15 cellular contexts compared by ENCODE assay signal in the genomic region with DNA sequence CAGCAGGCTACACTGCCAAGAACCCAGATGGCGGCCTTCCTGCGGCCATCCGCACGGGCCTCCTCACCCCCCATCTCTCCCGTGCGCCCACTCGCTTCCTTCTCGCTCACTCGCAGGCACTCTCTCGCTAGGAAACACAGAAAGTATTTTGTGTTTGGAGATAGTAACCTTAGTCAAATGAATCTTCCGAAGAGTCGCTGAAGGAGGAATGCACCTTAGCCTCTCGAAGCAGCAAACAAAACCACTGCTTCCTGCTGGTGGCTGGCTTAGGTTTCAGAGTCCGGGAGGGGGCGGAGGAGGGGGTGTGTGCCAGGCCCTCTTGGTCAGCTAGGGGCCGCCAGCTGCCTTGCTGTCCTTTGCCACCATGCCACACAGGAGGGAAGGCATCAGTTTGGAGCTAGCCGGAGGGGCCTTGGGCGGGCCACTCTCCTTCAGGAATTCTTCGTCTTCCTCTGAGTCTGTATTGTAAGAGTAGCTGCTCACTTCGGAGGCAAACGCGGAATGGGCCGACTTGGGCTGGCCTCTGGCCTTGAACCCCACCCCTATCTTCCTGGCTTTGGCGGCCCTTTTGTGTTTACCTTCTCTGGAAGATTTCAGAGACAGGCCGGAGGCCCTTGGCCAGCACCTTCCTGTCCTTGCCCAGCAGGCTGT.
A peak's percentile ranks its signal among the peaks of the same experiment; 100 is the strongest.
DNase-seq lines count a peak whose midpoint lies in the region; ATAC-seq, FAIRE-seq and TF ChIP-seq lines count a peak whose summit lies in the region.
"Had no signal": no experiment of that assay in that cellular context is flagged by ENCODE, and none has a peak within 500 bp of the region (broad histone marks: within the 10 kb centered on the region; RNA-seq: fewer than 3 reads in every experiment).

No MANE protein-coding gene starts in this region.

- no peak for DNase-seq in GM06990 (ENCODE audit: extremely low read depth, insufficient read length)
- DNase-seq in K562 (ENCODE audit: extremely low read depth in 1 of 4, low spot score in 3 of 4), result no peak
- DNase-seq in kidney, result no peak
- DNase-seq in posterior vena cava (ENCODE audit: low spot score), result peak; percentile 81
- no peak for DNase-seq in NCI-H524 treated with DMSO at 0.1 percent for 48 hours (lab: John Stamatoyannopoulos, UW)
- no peak for DNase-seq in SIG-M5 (lab: John Stamatoyannopoulos, UW)
- DNase-seq: DMS53; IMR-90; natural killer cell; NCI-H2081; stimulated activated CD4-positive, alpha-beta T cell treated with anti-CD3 and anti-CD28 coated beads, Interleukin-15, amount 100 ng/mL, for 24 hours; stimulated activated CD8-positive, alpha-beta memory T cell treated with anti-CD3 and anti-CD28 coated beads, Interleukin-4, amount 100 ng/mL, for 48 hours had no signal

- H3K4me3 ChIP-seq in GM06990 (replicated peaks; ENCODE audit: low read depth, low read length), result no peak overlapping the region
- no peak overlapping the region for H3K4me3 ChIP-seq in K562
- H3K4me3 ChIP-seq in kidney (ENCODE audit: low read length in 2 of 2), result peak overlapping the region; percentile 58 to 70
- H3K4me3 ChIP-seq: SK-N-MC had no signal

- H3K9me3 ChIP-seq in K562 (replicated peaks; ENCODE audit: control insufficient read depth, insufficient read depth, low read depth, low read length) (no peaks in the 10 kb centered on the region), kidney (ENCODE audit: control insufficient read depth in 1 of 2, low read length in 2 of 2) (no peaks in the 10 kb centered on the region)

- no TSS peak for BruUV-seq in K562 (replicated peaks; lab: Mats Ljungman, UMichigan)

- intact Hi-C loops in K562 (cut with micrococcal nuclease), result no loop called here
- intact Hi-C loops in kidney (cut with DNase I), result no loop called here
- intact Hi-C loops in posterior vena cava (cut with DNase I), result loop anchor here in 1 of 2 donors (10.0 kb wide), 1 partner anchor 1493 kb away; no protein-coding TSS in a partner anchor

- H3K9ac ChIP-seq in K562 (ENCODE audit: insufficient read depth in 1 of 2, low read depth in 2 of 2, low read length in 2 of 2) (peak overlapping the region in 1 of 2 experiments; percentile 35; a peak in 1 of 4 replicates), kidney (ENCODE audit: low read length in 2 of 2) (peak overlapping the region in 1 of 2 donors; percentile 67)

- no peaks in the 10 kb centered on the region for H4K20me1 ChIP-seq in K562 (replicated peaks; ENCODE audit: control insufficient read depth, insufficient read depth, low read length)

- H3K9me1 ChIP-seq in K562 (ENCODE audit: control insufficient read depth, insufficient read depth, low read length), result peaks cover 2% of the 10 kb centered on the region

- ATAC-seq in K562, result peak; percentile 23; the same call in 2 of the 3 replicates
- no peak for ATAC-seq in HG02678 (IDR thresholded peaks at IDR 0.05; ENCODE audit: unreplicated experiment)
- ATAC-seq in HG03469 (IDR thresholded peaks at IDR 0.05; ENCODE audit: unreplicated experiment), result no peak
- ATAC-seq: natural killer cell had no signal

- POLR2A ChIA-PET in K562 (lab: Yijun Ruan, JAX), result interaction anchor here (0.8 kb wide), 1 partner anchor 10 kb away, joined by 4 read pairs; no protein-coding TSS in a partner anchor

- H3K27me3 ChIP-seq in GM06990 (replicated peaks; ENCODE audit: control insufficient read depth, insufficient read depth, low read length) (no peaks in the 10 kb centered on the region), K562 (ENCODE audit: control insufficient read depth in 2 of 2, insufficient read depth in 2 of 2, low read length in 2 of 2) (peaks cover 30 to 39% of the 10 kb centered on the region in 2 experiments; a peak in 4 of 5 replicates)

- 3% methylated on average over 25 of the region's 25 CpGs for WGBS in K562 (ENCODE audit: insufficient coverage, low coverage, missing lambda C conversion rate)

- no peak overlapping the region for H3K27ac ChIP-seq in K562 (ENCODE audit: extremely low read depth, low read depth, low read length)
- peak overlapping the region; percentile 43 to 75 for H3K27ac ChIP-seq in kidney (ENCODE audit: low read depth in 2 of 2, low read length in 2 of 2)
- H3K27ac ChIP-seq: SK-N-MC had no signal

- TF ChIP-seq EP300 in K562 (IDR thresholded peaks at IDR 0.05; ENCODE audit: low read length), result no peak

- no peak overlapping the region for H3K4me2 ChIP-seq in K562 (ENCODE audit: insufficient read depth, low read length)

- in situ Hi-C loops in K562 (cut with MboI), result no loop called here

- TF ChIP-seq RAD21 in K562 (CRISPR knock-in tag; conservative IDR thresholded peaks at IDR 0.05 in 1 of 2, IDR thresholded peaks at IDR 0.05 in 1 of 2), result no peak

- H2AFZ ChIP-seq in K562 (ENCODE audit: low read depth, low read length), result no peak overlapping the region

- FAIRE-seq in K562 (lab: Jason Lieb, UNC) (no peak), kidney (lab: Jason Lieb, UNC) (no peak)

- H3K36me3 ChIP-seq in GM06990 (ENCODE audit: control insufficient read depth, insufficient read depth, low read length) (no peaks in the 10 kb centered on the region; the same call in 1 of the 2 replicates), K562 (ENCODE audit: control insufficient read depth, insufficient read depth, low read length) (no peaks in the 10 kb centered on the region), kidney (ENCODE audit: control insufficient read depth in 1 of 2, insufficient read depth in 2 of 2, low read length in 2 of 2) (peaks cover 0 to 5% of the 10 kb centered on the region in 2 donors)

- no peak for TF ChIP-seq POLR2A in K562 (conservative IDR thresholded peaks at IDR 0.05)

- no peaks in the 10 kb centered on the region for H3K79me2 ChIP-seq in K562 (ENCODE audit: control insufficient read depth, insufficient read depth, low read length)

- TF ChIP-seq CTCF in GM06990 (IDR thresholded peaks at IDR 0.05; ENCODE audit: insufficient read depth, low read length, poor library complexity, severe bottlenecking) (peak; percentile 16), K562 (IDR thresholded peaks at IDR 0.05 in 2 of 3, conservative IDR thresholded peaks at IDR 0.05 in 1 of 3; ENCODE audit: insufficient read depth in 2 of 3, low read depth in 1 of 3, low read length in 3 of 3) (0 out of 6 replicates have a peak, but pooled peaks of 1 of the 3 experiments have one; percentile 17), kidney (IDR thresholded peaks at IDR 0.05; ENCODE audit: borderline replicate concordance, extremely low read depth, insufficient read depth) (no peak)

- peaks cover 0 to 15% of the 10 kb centered on the region in 2 experiments; a peak in 2 of 5 replicates for H3K4me1 ChIP-seq in K562 (replicated peaks in 1 of 2; ENCODE audit: control insufficient read depth in 2 of 2, insufficient read depth in 2 of 2, low read length in 2 of 2)
- H3K4me1 ChIP-seq in kidney (ENCODE audit: control insufficient read depth in 1 of 2, insufficient read depth in 1 of 2, low read depth in 1 of 2, low read length in 2 of 2), result no peaks in the 10 kb centered on the region

- CTCF ChIA-PET in K562 (lab: Yijun Ruan, JAX; ENCODE audit: low intra/inter-chr PET ratio), result no interaction called here

TF ChIP-seq in K562, 482 proteins besides CTCF, POLR2A, EP300 and RAD21:
- TF ChIP-seq TRIM24 (IDR thresholded peaks at IDR 0.05) (no peak), FOXA3 (CRISPR knock-in tag; conservative IDR thresholded peaks at IDR 0.05 in 1 of 2, IDR thresholded peaks at IDR 0.05 in 1 of 2) (no peak)
- TF ChIP-seq, protein P1, sequence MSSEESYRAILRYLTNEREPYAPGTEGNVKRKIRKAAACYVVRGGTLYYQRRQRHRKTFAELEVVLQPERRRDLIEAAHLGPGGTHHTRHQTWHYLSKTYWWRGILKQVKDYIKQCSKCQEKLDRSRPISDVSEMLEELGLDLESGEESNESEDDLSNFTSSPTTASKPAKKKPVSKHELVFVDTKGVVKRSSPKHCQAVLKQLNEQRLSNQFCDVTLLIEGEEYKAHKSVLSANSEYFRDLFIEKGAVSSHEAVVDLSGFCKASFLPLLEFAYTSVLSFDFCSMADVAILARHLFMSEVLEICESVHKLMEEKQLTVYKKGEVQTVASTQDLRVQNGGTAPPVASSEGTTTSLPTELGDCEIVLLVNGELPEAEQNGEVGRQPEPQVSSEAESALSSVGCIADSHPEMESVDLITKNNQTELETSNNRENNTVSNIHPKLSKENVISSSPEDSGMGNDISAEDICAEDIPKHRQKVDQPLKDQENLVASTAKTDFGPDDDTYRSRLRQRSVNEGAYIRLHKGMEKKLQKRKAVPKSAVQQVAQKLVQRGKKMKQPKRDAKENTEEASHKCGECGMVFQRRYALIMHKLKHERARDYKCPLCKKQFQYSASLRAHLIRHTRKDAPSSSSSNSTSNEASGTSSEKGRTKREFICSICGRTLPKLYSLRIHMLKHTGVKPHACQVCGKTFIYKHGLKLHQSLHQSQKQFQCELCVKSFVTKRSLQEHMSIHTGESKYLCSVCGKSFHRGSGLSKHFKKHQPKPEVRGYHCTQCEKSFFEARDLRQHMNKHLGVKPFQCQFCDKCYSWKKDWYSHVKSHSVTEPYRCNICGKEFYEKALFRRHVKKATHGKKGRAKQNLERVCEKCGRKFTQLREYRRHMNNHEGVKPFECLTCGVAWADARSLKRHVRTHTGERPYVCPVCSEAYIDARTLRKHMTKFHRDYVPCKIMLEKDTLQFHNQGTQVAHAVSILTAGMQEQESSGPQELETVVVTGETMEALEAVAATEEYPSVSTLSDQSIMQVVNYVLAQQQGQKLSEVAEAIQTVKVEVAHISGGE (CRISPR knock-in tag; IDR thresholded peaks at IDR 0.05), result no peak

Comparison
In these comparisons a context has a peak if more than half of its experiments do, and no peak if none do; other contexts are left out.
1. H3K4me3 ChIP-seq: peak in kidney (2 of 2); none in GM06990 (single experiment) and K562 (single experiment).